ENCODE assay signal across 19 cellular contexts in genomic region chr5:83871533-83872380, GRCh38.
DNase-seq lines count a peak whose midpoint lies in the region; ATAC-seq and TF ChIP-seq lines count a peak whose summit lies in the region.
"Had no signal": no experiment of that assay in that cellular context is flagged by ENCODE, and none has a peak within 500 bp of the region (broad histone marks: within the 10 kb centered on the region; RNA-seq: fewer than 3 reads in every experiment).

No MANE protein-coding gene starts in this region.

- H3K27ac ChIP-seq in GM23338 (ENCODE audit: low read depth), result no peak overlapping the region

- DNase-seq in GM23338 (ENCODE audit: low spot score) (peak; percentile 23), WTC11 (ENCODE audit: low spot score) (no peak), iPS-NIHi7 (ENCODE audit: extremely low spot score) (peak; percentile 21), posterior vena cava (ENCODE audit: low spot score) (peak; percentile 40), chondrocyte (ENCODE audit: low spot score) (no peak), type B pancreatic cell (ENCODE audit: extremely low spot score, unreplicated experiment) (no peak), middle frontal gyrus (ENCODE audit: extremely low spot score, low spot score) (no peak)
- DNase-seq: ACHN, AML-193, DMS 273 treated with DMSO at 0.1 percent for 48 hours, KBM-7, MV-4-11, NCI-H1417 treated with DMSO at 0.1 percent for 48 hours, NCI-H1930, NCI-H2171 treated with DMSO at 0.1 percent for 48 hours, NCI-H510A, NCI-H774 had no signal

- H3K4me1 ChIP-seq in GM23338 (ENCODE audit: insufficient read depth), result no peaks in the 10 kb centered on the region; the same call in 1 of the 2 replicates

- ATAC-seq in GM23338 (peak; percentile 52; the same call in 2 of the 3 replicates), WTC11 (peak; percentile 76), GM19397 (IDR thresholded peaks at IDR 0.05; ENCODE audit: unreplicated experiment) (no peak)

- no peaks in the 10 kb centered on the region for H3K36me3 Mint-ChIP-seq in GM23338 (ENCODE audit: low read depth)
- H3K36me3 Mint-ChIP-seq in WTC11, result no peaks in the 10 kb centered on the region
- no peaks in the 10 kb centered on the region for H3K36me3 Mint-ChIP-seq in chondrocyte (ENCODE audit: low read depth)
- no peaks in the 10 kb centered on the region for H3K36me3 Mint-ChIP-seq in type B pancreatic cell
- H3K36me3 Mint-ChIP-seq: CD14-positive monocyte had no signal

- no peak overlapping the region for H3K4me3 Mint-ChIP-seq in GM23338
- H3K4me3 Mint-ChIP-seq in WTC11, result no peak overlapping the region
- no peak overlapping the region for H3K4me3 Mint-ChIP-seq in chondrocyte (ENCODE audit: unreplicated experiment)
- no peak overlapping the region for H3K4me3 Mint-ChIP-seq in type B pancreatic cell
- H3K4me3 Mint-ChIP-seq: CD14-positive monocyte had no signal

- CTCF ChIA-PET in WTC11 (lab: Charles Lee), result no interaction called here

- POLR2A ChIA-PET in WTC11 (lab: Charles Lee), result no interaction called here

- no peaks in the 10 kb centered on the region for H3K9me3 Mint-ChIP-seq in GM23338
- no peaks in the 10 kb centered on the region for H3K9me3 Mint-ChIP-seq in WTC11
- H3K9me3 Mint-ChIP-seq in chondrocyte (ENCODE audit: low read depth), result no peaks in the 10 kb centered on the region
- H3K9me3 Mint-ChIP-seq in type B pancreatic cell, result no peaks in the 10 kb centered on the region

- H3K4me1 Mint-ChIP-seq in GM23338, result 0 out of 3 replicates have a peak, but pooled peaks cover 2% of the 10 kb centered on the region
- H3K4me1 Mint-ChIP-seq in WTC11, result no peaks in the 10 kb centered on the region
- H3K4me1 Mint-ChIP-seq in chondrocyte (ENCODE audit: low read depth), result no peaks in the 10 kb centered on the region
- no peaks in the 10 kb centered on the region for H3K4me1 Mint-ChIP-seq in type B pancreatic cell (ENCODE audit: unreplicated experiment)
- H3K4me1 Mint-ChIP-seq: CD14-positive monocyte had no signal

- H3F3A ChIP-seq in GM23338 (replicated peaks; ENCODE audit: low read depth), result no peaks in the 10 kb centered on the region

- H4K20me1 ChIP-seq in GM23338 (replicated peaks; ENCODE audit: insufficient read depth), result no peaks in the 10 kb centered on the region

- TF ChIP-seq CTCF in GM23338 (conservative IDR thresholded peaks at IDR 0.05; ENCODE audit: low read depth in 2 of 2) (no peak), WTC11 (IDR thresholded peaks at IDR 0.05) (no peak), chondrocyte (IDR thresholded peaks at IDR 0.05) (no peak), type B pancreatic cell (conservative IDR thresholded peaks at IDR 0.05) (no peak)

- no peaks in the 10 kb centered on the region for H3K36me3 ChIP-seq in GM23338 (ENCODE audit: insufficient read depth)

- no peaks in the 10 kb centered on the region for H3K9me2 ChIP-seq in GM23338 (ENCODE audit: insufficient read depth)

- H3K27me3 ChIP-seq in GM23338 (ENCODE audit: insufficient read depth), result no peaks in the 10 kb centered on the region

- H2AFZ ChIP-seq in GM23338, result peak overlapping the region; percentile 63

- intact Hi-C loops in posterior vena cava (cut with DNase I), result no loop called here

- no peak overlapping the region for H3K27ac Mint-ChIP-seq in GM23338
- no peak overlapping the region for H3K27ac Mint-ChIP-seq in WTC11
- H3K27ac Mint-ChIP-seq in chondrocyte (ENCODE audit: unreplicated experiment), result no peak overlapping the region
- no peak overlapping the region for H3K27ac Mint-ChIP-seq in type B pancreatic cell
- H3K27ac Mint-ChIP-seq: CD14-positive monocyte had no signal

- no peak overlapping the region for H3K4me2 ChIP-seq in GM23338

- H3K79me2 ChIP-seq in GM23338 (replicated peaks; ENCODE audit: insufficient read depth), result no peaks in the 10 kb centered on the region

- H3K4me3 ChIP-seq in GM23338, result no peak overlapping the region

- H3K27me3 Mint-ChIP-seq in GM23338 (ENCODE audit: insufficient read depth, low read depth, poor library complexity), result peaks cover 4% of the 10 kb centered on the region
- H3K27me3 Mint-ChIP-seq in WTC11 (ENCODE audit: low read depth), result no peaks in the 10 kb centered on the region
- no peaks in the 10 kb centered on the region for H3K27me3 Mint-ChIP-seq in chondrocyte (ENCODE audit: low read depth)
- H3K27me3 Mint-ChIP-seq in type B pancreatic cell, result no peaks in the 10 kb centered on the region

TF ChIP-seq in GM23338, 12 proteins besides CTCF, POLR2A, EP300 and RAD21 (continues in another document):
- TF ChIP-seq REST (IDR thresholded peaks at IDR 0.05; ENCODE audit: unreplicated experiment) (no peak), EZH2phosphoT487 (IDR thresholded peaks at IDR 0.05; ENCODE audit: unreplicated experiment) (no peak), CREB1 (CRISPR knock-in tag; IDR thresholded peaks at IDR 0.05; ENCODE audit: low read depth) (no peak), ZNF331 (CRISPR knock-in tag; IDR thresholded peaks at IDR 0.05; ENCODE audit: low read depth) (no peak), EZH2 (IDR thresholded peaks at IDR 0.05; ENCODE audit: low read depth, unreplicated experiment) (no peak), NANOG (IDR thresholded peaks at IDR 0.05; ENCODE audit: borderline replicate concordance) (no peak)

TF ChIP-seq in WTC11, 78 proteins besides CTCF, POLR2A, EP300 and RAD21:
- TF ChIP-seq ESRRA (CRISPR knock-in tag; IDR thresholded peaks at IDR 0.05; ENCODE audit: borderline replicate concordance) (no peak), AR (CRISPR knock-in tag; IDR thresholded peaks at IDR 0.05) (no peak), ZSCAN18 (CRISPR knock-in tag; IDR thresholded peaks at IDR 0.05) (no peak), CREB1 (CRISPR knock-in tag; IDR thresholded peaks at IDR 0.05) (no peak), NR3C1 (CRISPR knock-in tag; conservative IDR thresholded peaks at IDR 0.05; ENCODE audit: low read depth) (no peak), USF2 (CRISPR knock-in tag; IDR thresholded peaks at IDR 0.05) (no peak)
TF ChIP-seq in WTC11: peak in this region for 0.

Comparison
In these comparisons a context has a peak if more than half of its experiments do, and no peak if none do; other contexts are left out.
1. DNase-seq: peak in GM23338 (single experiment), iPS-NIHi7 (single experiment) and posterior vena cava (single experiment); none in WTC11 (single experiment), chondrocyte (single experiment), type B pancreatic cell (single experiment) and middle frontal gyrus (single experiment).